Comparison of ENCODE assay signal across 7 cellular contexts in the genomic region with DNA sequence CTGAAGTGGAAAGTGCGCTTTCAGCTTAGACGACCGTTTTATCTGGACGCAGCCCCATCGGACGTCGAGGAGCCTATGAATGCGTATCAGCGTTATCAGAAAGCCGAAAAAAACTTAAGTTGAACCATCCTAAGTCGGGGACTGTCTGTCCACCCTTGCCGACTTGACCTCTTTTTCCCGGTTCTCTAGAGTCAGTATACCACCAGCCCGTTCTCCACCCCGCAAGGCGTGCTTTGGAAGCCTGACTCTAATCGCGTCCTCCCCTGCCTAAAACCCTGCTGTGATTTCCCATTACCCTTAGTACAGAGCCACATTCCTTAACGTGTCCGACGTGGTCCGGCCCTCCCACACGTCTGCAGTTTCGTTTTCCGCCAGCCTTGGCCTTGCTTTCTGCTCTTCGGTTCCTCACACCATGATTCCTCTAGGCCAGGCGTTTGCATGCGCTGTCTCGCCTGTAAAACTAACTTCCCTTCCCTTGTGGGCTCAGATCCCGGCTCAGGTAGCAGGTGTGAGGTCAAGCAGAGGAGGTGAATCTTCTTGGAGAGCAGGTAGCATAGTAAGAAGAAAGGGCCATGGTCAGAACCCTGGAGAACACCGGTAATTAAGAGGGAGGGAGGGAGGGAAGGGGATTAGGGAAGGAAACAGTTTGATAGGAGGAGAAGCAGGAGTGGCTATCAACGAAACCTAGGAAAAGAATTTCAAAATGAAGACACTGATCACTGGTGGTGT. TPM values are rescaled to one million over a fixed set of nuclear protein-coding genes. Genes with fewer than 3 reads are reported as not detected.
A peak's percentile ranks its signal among the peaks of the same experiment; 100 is the strongest.
DNase-seq lines count a peak whose midpoint lies in the region; ATAC-seq and TF ChIP-seq lines count a peak whose summit lies in the region.
"Had no signal": no experiment of that assay in that cellular context is flagged by ENCODE, and none has a peak within 500 bp of the region (broad histone marks: within the 10 kb centered on the region; RNA-seq: fewer than 3 reads in every experiment).

No MANE protein-coding gene starts in this region.

- H2AFZ ChIP-seq in osteoblast (ENCODE audit: low read length) = peak overlapping the region; percentile 94

- H3K9me3 Mint-ChIP-seq in CD8-positive, alpha-beta T cell = no peaks in the 10 kb centered on the region

- H3K79me2 ChIP-seq in osteoblast (ENCODE audit: insufficient read depth, low read length) = peaks cover 41% of the 10 kb centered on the region

- peaks cover 10% of the 10 kb centered on the region for H4K20me1 ChIP-seq in osteoblast (ENCODE audit: insufficient read depth, low read length)

- H3K27me3 ChIP-seq in CD8-positive, alpha-beta T cell (ENCODE audit: insufficient read depth, low read length) = peaks cover 5% of the 10 kb centered on the region
- H3K27me3 ChIP-seq in osteoblast (ENCODE audit: insufficient read depth, low read length) = no peaks in the 10 kb centered on the region

- CTCF ChIA-PET in CD8-positive, alpha-beta T cell (lab: Charles Lee) = interaction anchor here (0.6 to 19.5 kb wide), 2 partner anchors 42 to 44 kb away, joined by 3 to 372 read pairs; no protein-coding TSS in a partner anchor

- POLR2A ChIA-PET in CD8-positive, alpha-beta T cell (lab: Charles Lee) = interaction anchor here (0.7 to 1.0 kb wide), 4 partner anchors 46 to 207 kb away, joined by 3 to 4 read pairs (median 4); a partner anchor contains a TSS

- H3K4me1 ChIP-seq in CD8-positive, alpha-beta T cell (ENCODE audit: insufficient read depth, low read length) = peaks cover 20% of the 10 kb centered on the region
- H3K4me1 ChIP-seq in osteoblast (ENCODE audit: insufficient read depth, low read length) = peaks cover 13% of the 10 kb centered on the region

- intact Hi-C loops in CD8-positive, alpha-beta T cell (cut with DNase I, micrococcal nuclease) = loop anchor here (2.0 to 10.0 kb wide), 5 partner anchors 159 to 1605 kb away; a partner anchor contains a TSS

- H3K4me1 Mint-ChIP-seq in CD8-positive, alpha-beta T cell (ENCODE audit: low read depth) = peaks cover 21% of the 10 kb centered on the region

- H3K27me3 Mint-ChIP-seq in CD8-positive, alpha-beta T cell (ENCODE audit: low read depth) = peaks cover 12% of the 10 kb centered on the region

- no peak for ATAC-seq in CD8-positive, alpha-beta T cell
- no peak for ATAC-seq in HG03354 (IDR thresholded peaks at IDR 0.05; ENCODE audit: poor library complexity, severe bottlenecking, unreplicated experiment)
- no peak for ATAC-seq in HG03565 (IDR thresholded peaks at IDR 0.05; ENCODE audit: unreplicated experiment)

- peak overlapping the region; percentile 94 for H3K27ac Mint-ChIP-seq in CD8-positive, alpha-beta T cell

- peak overlapping the region; percentile 95 for H3K27ac ChIP-seq in CD8-positive, alpha-beta T cell (ENCODE audit: low read depth, low read length)
- H3K27ac ChIP-seq in osteoblast (ENCODE audit: low read depth, low read length) = peak overlapping the region; percentile 82

- TF ChIP-seq CTCF in CD8-positive, alpha-beta T cell (IDR thresholded peaks at IDR 0.05) = no peak
- no peak for TF ChIP-seq CTCF in choroid plexus epithelial cell (conservative IDR thresholded peaks at IDR 0.05; ENCODE audit: low read depth, low read length)
- no peak for TF ChIP-seq CTCF in osteoblast (IDR thresholded peaks at IDR 0.05; ENCODE audit: extremely low read depth, low read depth, low read length)

- peaks cover 35% of the 10 kb centered on the region for H3K36me3 Mint-ChIP-seq in CD8-positive, alpha-beta T cell

- peaks cover 34% of the 10 kb centered on the region for H3K36me3 ChIP-seq in CD8-positive, alpha-beta T cell (ENCODE audit: insufficient read depth, low read length)
- H3K36me3 ChIP-seq in osteoblast (ENCODE audit: insufficient read depth, low read length) = peaks cover 36% of the 10 kb centered on the region

- no peak for DNase-seq in CD8-positive, alpha-beta T cell
- DNase-seq in Jurkat, Clone E6-1 (ENCODE audit: low read depth, low spot score) = no peak
- DNase-seq in choroid plexus epithelial cell (ENCODE audit: low read depth) (peak; percentile 86), osteoblast (ENCODE audit: insufficient read length, low spot score, missing footprints) (peak; percentile 88)

- peak overlapping the region; percentile 94 for H3K4me2 ChIP-seq in osteoblast (ENCODE audit: insufficient read depth, low read length)

- H3K9me3 ChIP-seq in CD8-positive, alpha-beta T cell (ENCODE audit: low read length) = no peaks in the 10 kb centered on the region
- no peaks in the 10 kb centered on the region for H3K9me3 ChIP-seq in osteoblast (ENCODE audit: low read depth, low read length)

- H3K4me3 Mint-ChIP-seq in CD8-positive, alpha-beta T cell = peak overlapping the region; percentile 90

- peak overlapping the region; percentile 98 for H3K4me3 ChIP-seq in CD8-positive, alpha-beta T cell (ENCODE audit: low read depth, low read length)
- peak overlapping the region; percentile 97 for H3K4me3 ChIP-seq in Jurkat, Clone E6-1 (ENCODE audit: low read length)
- H3K4me3 ChIP-seq in choroid plexus epithelial cell (ENCODE audit: low read depth, low read length) (peak overlapping the region; percentile 95), osteoblast (ENCODE audit: insufficient read depth, low read length) (peak overlapping the region; percentile 92)

RNA-seq across cellular contexts. Expression of a gene that starts 0.9 kb away (rescaled TPM):
- total RNA-seq in CD8-positive, alpha-beta T cell = 10 to 100 TPM; 26.2 to 26.7 TPM
- polyA plus RNA-seq in Jurkat, Clone E6-1 (2012; ENCODE audit: insufficient read depth, insufficient read length) = 35.4 TPM
- 20.6 and 24.2 TPM in 2 replicates for total RNA-seq in osteoblast

RNA-seq across cellular contexts. Expression of a gene that starts 5.7 kb away (rescaled TPM):
- under 1 TPM; 0.35 to 0.47 TPM for total RNA-seq in CD8-positive, alpha-beta T cell
- not detected for polyA plus RNA-seq in Jurkat, Clone E6-1 (2012; ENCODE audit: insufficient read depth, insufficient read length)
- 0.29 TPM in 1 of 2 replicates, not detected in the other for total RNA-seq in osteoblast
- total RNA-seq: activated CD8-positive, alpha-beta memory T cell treated with anti-CD3 and anti-CD28 coated beads for 36 hours had no signal

RNA-seq across cellular contexts. Expression of a gene that starts 35.5 kb away (rescaled TPM):
- total RNA-seq in CD8-positive, alpha-beta T cell = under 1 TPM in 1 of 2 experiments, not detected in 1; 0.08 TPM
- polyA plus RNA-seq in Jurkat, Clone E6-1 (2012; ENCODE audit: insufficient read depth, insufficient read length) = not detected
- total RNA-seq in osteoblast = 12.7 and 15.2 TPM in 2 replicates

RNA-seq across cellular contexts. Expression of a gene that starts 59.7 kb away (rescaled TPM):
- total RNA-seq in CD8-positive, alpha-beta T cell = 10 to 100 TPM; 18.4 to 21.6 TPM
- polyA plus RNA-seq in Jurkat, Clone E6-1 (2012; ENCODE audit: insufficient read depth, insufficient read length) = 129 TPM
- total RNA-seq in osteoblast = 93.4 and 111 TPM in 2 replicates

Comparison
In these comparisons a context has a peak if more than half of its experiments do, and no peak if none do; other contexts are left out.
1. DNase-seq: peak in choroid plexus epithelial cell (single experiment) and osteoblast (single experiment); none in CD8-positive, alpha-beta T cell (0 of 7) and Jurkat, Clone E6-1 (single experiment).
2. RNA of a gene that starts 35.5 kb away (total RNA-seq): 12.7 to 15.2 TPM in osteoblast; 0.08 TPM in CD8-positive, alpha-beta T cell; every median in the first group is over 10 times any median in the second.
3. Peak in every context shown above with its lines, with median percentiles within 50 percentile points of each other: H3K4me3 ChIP-seq.